24 cellular contexts compared by ENCODE assay signal in the genomic region with DNA sequence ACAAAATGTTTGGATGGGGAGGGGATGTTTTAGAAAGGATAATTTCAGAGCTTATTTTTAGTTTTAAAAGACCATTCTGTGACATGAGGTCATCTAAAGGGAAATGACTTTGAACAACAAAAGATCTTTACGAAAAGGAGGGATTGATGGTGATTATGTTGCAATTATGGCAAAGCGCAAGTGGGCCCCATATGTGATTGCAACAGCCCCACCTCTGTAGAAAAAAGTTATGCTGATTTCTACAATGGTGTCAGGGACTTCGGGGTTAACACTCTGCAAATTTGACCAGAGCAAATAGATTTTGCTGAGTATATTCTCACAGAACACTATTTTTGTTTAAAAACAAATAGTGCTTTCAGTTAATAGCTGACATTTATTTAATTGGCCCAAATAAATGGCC.
DNase-seq lines count a peak whose midpoint lies in the region; ATAC-seq, FAIRE-seq and TF ChIP-seq lines count a peak whose summit lies in the region.
"Had no signal": no experiment of that assay in that cellular context is flagged by ENCODE, and none has a peak within 500 bp of the region (broad histone marks: within the 10 kb centered on the region; RNA-seq: fewer than 3 reads in every experiment).

No MANE protein-coding gene starts in this region.

- no peaks in the 10 kb centered on the region for H3K4me1 ChIP-seq in HepG2 (ENCODE audit: insufficient read depth, low read length)
- no peaks in the 10 kb centered on the region for H3K4me1 ChIP-seq in right lobe of liver

- H2AFZ ChIP-seq in HepG2 (ENCODE audit: low read length), result no peak overlapping the region

- TF ChIP-seq EP300 in HepG2 (IDR thresholded peaks at IDR 0.05; ENCODE audit: low read depth in 2 of 2, low read length in 2 of 2), result no peak
- no peak for TF ChIP-seq EP300 in HepG2 (CRISPR knock-in tag; IDR thresholded peaks at IDR 0.05; ENCODE audit: borderline replicate concordance)

- TF ChIP-seq CTCF in HepG2 (CRISPR knock-in tag; IDR thresholded peaks at IDR 0.05), result no peak
- TF ChIP-seq CTCF in right lobe of liver (IDR thresholded peaks at IDR 0.05), result no peak
- no peak for TF ChIP-seq CTCF in VCaP (conservative IDR thresholded peaks at IDR 0.05)

- POLR2A ChIA-PET in HepG2 (lab: Yijun Ruan, JAX), result no interaction called here

- no peaks in the 10 kb centered on the region for H3K79me2 ChIP-seq in HepG2 (ENCODE audit: insufficient read depth, low read length)

- no peak for TF ChIP-seq POLR2A in HepG2 (IDR thresholded peaks at IDR 0.05; ENCODE audit: insufficient read depth in 1 of 2, low read depth in 2 of 2, low read length in 2 of 2)
- TF ChIP-seq POLR2A in right lobe of liver (IDR thresholded peaks at IDR 0.05), result no peak

- TF ChIP-seq RAD21 in HepG2 (CRISPR knock-in tag; IDR thresholded peaks at IDR 0.05), result no peak

- DNase-seq in HepG2 (ENCODE audit: low spot score), result no peak
- DNase-seq in right lobe of liver, result no peak
- peak; percentile 49 for DNase-seq in NOMO-1 treated with DMSO at 0.1 percent for 48 hours (lab: John Stamatoyannopoulos, UW; ENCODE audit: unreplicated experiment)
- no peak for DNase-seq in EL
- DNase-seq in stimulated activated CD4-positive, alpha-beta T cell treated with anti-CD3 and anti-CD28 coated beads, Interleukin-2, amount 100 ng/mL, for 24 hours, result no peak
- DNase-seq: Calu3, DMS79 treated with DMSO at 0.1 percent for 48 hours, IMR-90, KG1, MG63, NCI-H1105, NCI-H1436 treated with DMSO at 0.1 percent for 48 hours, NCI-H187 treated with DMSO at 0.1 percent for 48 hours, NCI-H2107, NCI-H524, NCI-H82, PC-3, T-helper 1 cell had no signal

- no peaks in the 10 kb centered on the region for H3K36me3 ChIP-seq in HepG2 (replicated peaks in 1 of 2; ENCODE audit: control insufficient read depth in 1 of 2, insufficient read depth in 2 of 2, low read length in 2 of 2)
- H3K36me3 ChIP-seq in right lobe of liver, result no peaks in the 10 kb centered on the region
- H3K36me3 ChIP-seq: MG63, SJSA1 had no signal

- no peaks in the 10 kb centered on the region for H4K20me1 ChIP-seq in HepG2 (ENCODE audit: insufficient read depth, low read length)

- CTCF ChIA-PET in HepG2 (lab: Yijun Ruan, JAX; ENCODE audit: low intra/inter-chr PET ratio, low total read pairs), result no interaction called here

- ATAC-seq in HepG2 (no peak), right lobe of liver (no peak), HG03457 (IDR thresholded peaks at IDR 0.05; ENCODE audit: unreplicated experiment) (no peak)
- ATAC-seq: PC-3 had no signal

- no peak overlapping the region for H3K27ac ChIP-seq in HepG2 (ENCODE audit: extremely low read length, insufficient read depth, low read length)
- no peak overlapping the region for H3K27ac ChIP-seq in right lobe of liver
- peak overlapping the region; percentile 65 for H3K27ac ChIP-seq in VCaP
- H3K27ac ChIP-seq: SJSA1 had no signal

- no TSS peak for BruUV-seq in HepG2 (replicated peaks; lab: Mats Ljungman, UMichigan)

- in situ Hi-C loops in HepG2 (cut with HindIII; ENCODE audit: extremely low pct_ligation_motif_present, low pct_unique_long_range_greater_than_20kb), result no loop called here

- intact Hi-C loops in HepG2 (cut with micrococcal nuclease; ENCODE audit: unreplicated experiment), result no loop called here
- intact Hi-C loops in right lobe of liver (cut with DNase I), result no loop called here

- H3K9ac ChIP-seq in HepG2 (ENCODE audit: insufficient read depth, low read depth, low read length), result no peak overlapping the region

- FAIRE-seq in HepG2 (lab: Jason Lieb, UNC), result no peak
- FAIRE-seq: GM12892, GM19239, H54 had no signal

- no peak overlapping the region for H3K4me2 ChIP-seq in HepG2 (ENCODE audit: low read depth, low read length)

- H3K9me3 ChIP-seq in HepG2 (ENCODE audit: low read length) (peaks cover 6% of the 10 kb centered on the region; the same call in 1 of the 2 replicates), right lobe of liver (no peaks in the 10 kb centered on the region)

- 34% methylated on average over 3 of the region's 3 CpGs for WGBS in HepG2 (ENCODE audit: low lambda C conversion rate)
- 33% methylated on average over 3 of the region's 3 CpGs for WGBS in right lobe of liver (ENCODE audit: insufficient coverage, low coverage, low lambda C conversion rate, missing lambda C conversion rate)

- H3K4me3 ChIP-seq in HepG2 (replicated peaks in 1 of 3; ENCODE audit: insufficient read depth in 1 of 3, low read depth in 2 of 3, low read length in 3 of 3) (no peak overlapping the region), right lobe of liver (no peak overlapping the region)
- H3K4me3 ChIP-seq: MG63, SJSA1 had no signal

- H3K27me3 ChIP-seq in HepG2 (ENCODE audit: control insufficient read depth in 1 of 2, insufficient read depth in 2 of 2, low read length in 2 of 2) (no peaks in the 10 kb centered on the region), right lobe of liver (no peaks in the 10 kb centered on the region)
- H3K27me3 ChIP-seq: MG63, SJSA1 had no signal

TF ChIP-seq in HepG2, 621 proteins besides CTCF, POLR2A, EP300 and RAD21:
- TF ChIP-seq KLF6 (CRISPR knock-in tag; IDR thresholded peaks at IDR 0.05) (no peak), CEBPB (IDR thresholded peaks at IDR 0.05; ENCODE audit: borderline replicate concordance, low read depth, low read length) (peak; percentile 43; the same call in 1 of the 2 replicates), RELA (CRISPR knock-in tag; IDR thresholded peaks at IDR 0.05) (no peak), ZBTB20 (CRISPR knock-in tag; IDR thresholded peaks at IDR 0.05; ENCODE audit: borderline replicate concordance, low read depth) (no peak)
- TF ChIP-seq, protein P1, sequence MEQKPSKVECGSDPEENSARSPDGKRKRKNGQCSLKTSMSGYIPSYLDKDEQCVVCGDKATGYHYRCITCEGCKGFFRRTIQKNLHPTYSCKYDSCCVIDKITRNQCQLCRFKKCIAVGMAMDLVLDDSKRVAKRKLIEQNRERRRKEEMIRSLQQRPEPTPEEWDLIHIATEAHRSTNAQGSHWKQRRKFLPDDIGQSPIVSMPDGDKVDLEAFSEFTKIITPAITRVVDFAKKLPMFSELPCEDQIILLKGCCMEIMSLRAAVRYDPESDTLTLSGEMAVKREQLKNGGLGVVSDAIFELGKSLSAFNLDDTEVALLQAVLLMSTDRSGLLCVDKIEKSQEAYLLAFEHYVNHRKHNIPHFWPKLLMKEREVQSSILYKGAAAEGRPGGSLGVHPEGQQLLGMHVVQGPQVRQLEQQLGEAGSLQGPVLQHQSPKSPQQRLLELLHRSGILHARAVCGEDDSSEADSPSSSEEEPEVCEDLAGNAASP (CRISPR knock-in tag; IDR thresholded peaks at IDR 0.05; ENCODE audit: borderline replicate concordance), result no peak
- TF ChIP-seq, protein P2, sequence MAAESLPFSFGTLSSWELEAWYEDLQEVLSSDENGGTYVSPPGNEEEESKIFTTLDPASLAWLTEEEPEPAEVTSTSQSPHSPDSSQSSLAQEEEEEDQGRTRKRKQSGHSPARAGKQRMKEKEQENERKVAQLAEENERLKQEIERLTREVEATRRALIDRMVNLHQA (CRISPR knock-in tag; IDR thresholded peaks at IDR 0.05), result no peak
